ENCODE assay signal across 1 cellular context in the genomic region with DNA sequence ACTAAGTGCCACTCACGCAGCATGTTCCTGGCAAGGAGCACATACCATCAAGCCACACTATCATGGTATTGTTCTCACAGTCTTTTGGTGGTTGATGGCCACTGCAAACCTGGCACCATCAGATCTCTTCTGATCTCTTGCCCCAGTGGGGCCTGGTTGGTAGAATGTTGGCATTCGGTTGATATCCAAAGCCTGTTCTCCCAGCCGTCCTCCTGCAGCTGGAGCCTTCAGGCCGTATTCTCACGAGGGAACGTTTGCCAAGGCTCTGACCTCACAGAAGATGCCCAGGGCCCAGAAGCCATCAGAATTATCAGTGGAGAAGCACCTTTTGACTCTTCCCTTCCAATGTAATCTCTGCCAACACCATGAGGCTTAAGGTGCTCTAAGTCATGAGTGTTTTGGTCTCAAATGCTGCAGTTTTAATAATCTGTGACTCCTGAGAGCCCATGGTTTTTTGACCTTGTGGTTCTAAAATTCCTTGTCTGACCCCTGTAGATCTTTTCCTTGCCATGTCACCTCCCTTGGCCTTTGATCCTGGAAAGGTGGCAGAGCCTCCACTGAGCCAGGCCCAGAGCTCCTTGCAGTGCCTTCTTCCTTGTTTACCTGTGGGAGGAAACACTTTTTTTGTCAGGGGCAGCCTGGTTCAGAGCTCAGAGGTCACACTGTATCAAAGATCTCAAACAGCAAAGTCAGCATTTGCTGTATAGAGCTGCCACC.
TF ChIP-seq lines count a peak whose summit lies in the region.

No MANE protein-coding gene starts in this region.

TF ChIP-seq in liver, 16 proteins besides CTCF, POLR2A, EP300 and RAD21 (continued from another document):
- TF ChIP-seq, protein P1, sequence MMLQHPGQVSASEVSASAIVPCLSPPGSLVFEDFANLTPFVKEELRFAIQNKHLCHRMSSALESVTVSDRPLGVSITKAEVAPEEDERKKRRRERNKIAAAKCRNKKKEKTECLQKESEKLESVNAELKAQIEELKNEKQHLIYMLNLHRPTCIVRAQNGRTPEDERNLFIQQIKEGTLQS (IDR thresholded peaks at IDR 0.05): no peak
- peak; percentile 40 for TF ChIP-seq SP1 (IDR thresholded peaks at IDR 0.05)
- peak; percentile 73 for TF ChIP-seq NR2F2 (IDR thresholded peaks at IDR 0.05)
- TF ChIP-seq, protein P2, sequence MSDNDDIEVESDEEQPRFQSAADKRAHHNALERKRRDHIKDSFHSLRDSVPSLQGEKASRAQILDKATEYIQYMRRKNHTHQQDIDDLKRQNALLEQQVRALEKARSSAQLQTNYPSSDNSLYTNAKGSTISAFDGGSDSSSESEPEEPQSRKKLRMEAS (IDR thresholded peaks at IDR 0.05): no peak
- no peak for TF ChIP-seq EGR1 (IDR thresholded peaks at IDR 0.05; ENCODE audit: low read depth in 2 of 2)
- TF ChIP-seq HNF4A (conservative IDR thresholded peaks at IDR 0.05): peak; percentile 71 to 82
- TF ChIP-seq FOXA1 (IDR thresholded peaks at IDR 0.05): peak; percentile 65
- peak; percentile 75 for TF ChIP-seq FOXA2 (IDR thresholded peaks at IDR 0.05)
- peak in 1 of 2 donors; percentile 29 for TF ChIP-seq GABPA (IDR thresholded peaks at IDR 0.05 in 1 of 2, conservative IDR thresholded peaks at IDR 0.05 in 1 of 2)
- TF ChIP-seq YY1 (IDR thresholded peaks at IDR 0.05): no peak
- no peak for TF ChIP-seq HNF4G (IDR thresholded peaks at IDR 0.05)
- no peak for TF ChIP-seq TAF1 (conservative IDR thresholded peaks at IDR 0.05)
